ENCODE assay signal across 8 cellular contexts in genomic region chr7:137343483-137343841, GRCh38. TPM values are rescaled to one million over a fixed set of nuclear protein-coding genes. Genes with fewer than 3 reads are reported as not detected.
A peak's percentile ranks its signal among the peaks of the same experiment; 100 is the strongest.
DNase-seq lines count a peak whose midpoint lies in the region; ATAC-seq, FAIRE-seq and TF ChIP-seq lines count a peak whose summit lies in the region.

Gene PTN (minus strand): TSS chr7:137343733. CDS start chr7:137254973, 88,760 bp downstream.

- H3K4me2 ChIP-seq in GM12878 (ENCODE audit: control insufficient read depth, insufficient read depth): no peak within 1 kb of the TSS

- intact Hi-C loops in GM12878 (cut with micrococcal nuclease; ENCODE audit: unreplicated experiment): no loop called here

- no peak for TF ChIP-seq EP300 in GM12878 (IDR thresholded peaks at IDR 0.05; ENCODE audit: borderline replicate concordance in 1 of 2, control insufficient read depth in 1 of 2, low read depth in 2 of 2, low read length in 2 of 2)

- CTCF ChIA-PET in GM12878 (lab: Yijun Ruan, JAX): interaction anchor here (1.2 kb wide), 1 partner anchor 111 kb away, joined by 3 read pairs; no protein-coding TSS in a partner anchor
- CTCF ChIA-PET in GM10248 (lab: Yijun Ruan, JAX): interaction anchor here (2.0 kb wide), 1 partner anchor 15 kb away, joined by 6 read pairs; no protein-coding TSS in a partner anchor

- H3K36me3 ChIP-seq in MG63 (no peaks in the 10 kb centered on the region), GM12878 (ENCODE audit: control insufficient read depth in 2 of 2, insufficient read depth in 2 of 2, low read length in 1 of 2) (no peaks in the 10 kb centered on the region)

- no peak for TF ChIP-seq POLR2A in GM12878 (IDR thresholded peaks at IDR 0.05; ENCODE audit: low read depth, low read length)

- WGBS in GM12878 (ENCODE audit: insufficient coverage, insufficient replicate concordance, low lambda C conversion rate, missing lambda C conversion rate): 30% methylated on average over 16 of the region's 16 CpGs

- H3K4me3 ChIP-seq in MG63 (peak within 1 kb of the TSS; percentile 7; the same call in 1 of the 2 replicates), GM12878 (no peak within 1 kb of the TSS), iPS-18c (ENCODE audit: insufficient read depth, low read depth, low read length) (peak within 1 kb of the TSS; percentile 57), skin epidermis (peak within 1 kb of the TSS; percentile 1 to 44 (median 25))

- SMC1A ChIA-PET in GM12878 (lab: Charles Lee; ENCODE audit: uncharacterized antibody, unreplicated experiment): interaction anchor here (1.2 kb wide), 2 partner anchors 8 to 20 kb away, joined by 3 read pairs; no protein-coding TSS in a partner anchor

- BruUV-seq in GM12878 (replicated peaks; lab: Mats Ljungman, UMichigan): no TSS peak

- H3K27ac ChIP-seq in GM12878 (ENCODE audit: control insufficient read depth, insufficient read depth) (no peak within 1 kb of the TSS), skin epidermis (peak within 1 kb of the TSS in 5 of 21 experiments; percentile 39 to 54 (median 49))

- H3K4me1 ChIP-seq in GM12878 (ENCODE audit: control insufficient read depth, insufficient read depth, low read length): no peaks in the 10 kb centered on the region

- H3K9me3 ChIP-seq in MG63 (no peaks in the 10 kb centered on the region), GM12878 (replicated peaks; ENCODE audit: control insufficient read depth, insufficient read depth, low read length) (no peaks in the 10 kb centered on the region), iPS-18c (ENCODE audit: control insufficient read depth, insufficient read depth, low read length) (no peaks in the 10 kb centered on the region)

- H4K20me1 ChIP-seq in GM12878 (ENCODE audit: control insufficient read depth, insufficient read depth): no peaks in the 10 kb centered on the region

- no peaks in the 10 kb centered on the region for H3K27me3 ChIP-seq in MG63
- H3K27me3 ChIP-seq in GM12878 (replicated peaks in 1 of 2; ENCODE audit: control insufficient read depth in 2 of 2, insufficient read depth in 2 of 2, low read length in 1 of 2): no peaks in the 10 kb centered on the region

- DNase-seq in MG63: peak; percentile 39
- no peak for DNase-seq in GM12878 (ENCODE audit: low read depth, low spot score)
- no peak for DNase-seq in DMS 273 (lab: John Stamatoyannopoulos, UW; ENCODE audit: unreplicated experiment)
- DNase-seq in GM10248 (ENCODE audit: extremely low spot score): no peak

- H3K9ac ChIP-seq in GM12878 (ENCODE audit: control insufficient read depth, insufficient read depth, low read length): no peak within 1 kb of the TSS

- H3K79me2 ChIP-seq in GM12878 (ENCODE audit: control insufficient read depth, insufficient read depth, low read length): no peaks in the 10 kb centered on the region

- TF ChIP-seq RAD21 in GM12878 (IDR thresholded peaks at IDR 0.05; ENCODE audit: insufficient read depth, low read depth, low read length): no peak

- RAD21 ChIA-PET in GM12878 (lab: Charles Lee; ENCODE audit: unreplicated experiment): interaction anchor here (1.4 kb wide), 1 partner anchor 45 kb away, joined by 3 read pairs; no protein-coding TSS in a partner anchor

- POLR2A ChIA-PET in GM12878 (lab: Charles Lee) (no interaction called here), GM10248 (lab: Yijun Ruan, JAX) (no interaction called here)

- H2AFZ ChIP-seq in GM12878 (ENCODE audit: control insufficient read depth, low read depth, low read length): no peak within 1 kb of the TSS

- no peak for TF ChIP-seq CTCF in GM12878 (IDR thresholded peaks at IDR 0.05 in 2 of 3, conservative IDR thresholded peaks at IDR 0.05 in 1 of 3; ENCODE audit: control insufficient read depth in 2 of 3, extremely low read depth in 1 of 3, insufficient read depth in 1 of 3, low read depth in 3 of 3, low read length in 3 of 3)
- TF ChIP-seq CTCF in GM10248 (IDR thresholded peaks at IDR 0.05; ENCODE audit: control extremely low read depth, extremely low read depth, low read depth, missing control alignments): no peak

- ATAC-seq in GM12878: peak; percentile 59
- no peak for ATAC-seq in HG02642 (IDR thresholded peaks at IDR 0.05; ENCODE audit: poor library complexity, unreplicated experiment)
- ATAC-seq in HG03139 (IDR thresholded peaks at IDR 0.05; ENCODE audit: unreplicated experiment): no peak

- in situ Hi-C loops in GM12878 (cut with MboI): no loop called here

- no peak for FAIRE-seq in GM12878 (lab: Jason Lieb, UNC)

TF ChIP-seq in GM12878, 131 proteins besides CTCF, POLR2A, EP300 and RAD21:
- no peak for TF ChIP-seq SRF (IDR thresholded peaks at IDR 0.05; ENCODE audit: low read depth in 2 of 2, low read length in 2 of 2)
- TF ChIP-seq SP1 (IDR thresholded peaks at IDR 0.05; ENCODE audit: low read depth, low read length): no peak
- no peak for TF ChIP-seq KAT2A (conservative IDR thresholded peaks at IDR 0.05; ENCODE audit: control insufficient read depth, low read depth, low read length)
TF ChIP-seq in GM12878: peak in this region for 0.

RNA-seq across cellular contexts. Expression of gene PTN, which starts in this region (rescaled TPM):
- 0.20 TPM in 1 of 2 replicates, not detected in the other for total RNA-seq in MG63 (2014; rRNA removed; shearing (Covaris generic); ENCODE audit: low replicate concordance)
- total RNA-seq in GM12878 (2013; cell fraction: nucleolus; rRNA removed): 1.2 and 1.6 TPM in 2 replicates
- total RNA-seq in GM12878 (2014; rRNA removed): not detected in 2 replicates
- total RNA-seq in GM12878 (2014; rRNA removed; fragmentation: Illumina TruSeq; extraction: Trizol): not detected in 2 replicates
- total RNA-seq in GM12878 (2021): 0.16 TPM in 1 of 2 replicates, not detected in the other
- not detected for polyA plus RNA-seq in GM12878 (2011; ENCODE audit: low read depth)
- polyA plus RNA-seq in GM12878 (2011; rRNA removed): 1.2 and 1.4 TPM in 2 replicates
- 0.33 and 0.72 TPM in 2 replicates for polyA plus RNA-seq in GM12878 (2011; cell fraction: cytosol; rRNA removed)
- 10.6 and 12.5 TPM in 2 replicates for polyA plus RNA-seq in GM12878 (2011; cell fraction: nucleus; rRNA removed)
- polyA plus RNA-seq in GM12878 (2012): not detected in 2 replicates
- 0.09 TPM in 1 of 2 replicates, not detected in the other for polyA plus RNA-seq in GM12878 (2014; fragmentation: Illumina TruSeq; extraction: Trizol)
- under 1 TPM in 1 of 2 experiments, not detected in 1; 0.13 TPM for polyA plus RNA-seq in GM12878 (2014; fragmentation: Nextera tagmentation; extraction: Ambion mirVana)
- 0.14 TPM in 1 of 2 replicates, not detected in the other for polyA plus RNA-seq in GM12878 (2014; rRNA removed)
- not detected for polyA plus RNA-seq in GM12878 (2016; fragmentation: Nextera tagmentation; extraction: Ambion mirVana)
- polyA minus RNA-seq in GM12878 (2011; rRNA and poly(A)+ RNA removed): 0.29 and 0.57 TPM in 2 replicates
- not detected in 2 replicates for polyA minus RNA-seq in GM12878 (2011; cell fraction: cytosol; rRNA and poly(A)+ RNA removed)
- polyA minus RNA-seq in GM12878 (2011; cell fraction: nucleus; rRNA and poly(A)+ RNA removed): 1.5 and 1.7 TPM in 2 replicates

Comparison
In these comparisons a context has a peak if more than half of its experiments do, and no peak if none do; other contexts are left out.
1. Peak in DNase-seq and H3K4me3 ChIP-seq in MG63; RNA of the gene not detected or under 1 TPM.